ENCODE assay signal across 26 cellular contexts in the genomic region with DNA sequence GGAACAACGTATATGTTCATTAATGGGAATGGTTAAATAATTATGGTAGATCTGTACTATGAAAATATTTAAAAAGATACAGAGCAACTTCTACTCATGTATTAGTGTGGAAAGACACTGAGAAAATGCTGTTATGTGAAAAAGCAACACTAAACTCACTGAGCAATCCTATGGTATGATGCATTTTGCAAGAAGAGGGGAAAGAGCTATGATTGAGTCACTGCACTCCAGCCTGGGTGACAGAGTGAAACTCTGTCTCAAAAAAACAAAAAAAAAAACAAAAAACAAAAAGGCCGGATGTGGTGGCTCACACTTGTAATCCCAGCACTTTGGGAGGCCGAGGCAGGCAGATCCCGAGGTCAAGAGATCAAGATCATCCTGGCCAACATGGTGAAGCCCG. TPM values are rescaled to one million over a fixed set of nuclear protein-coding genes. Genes with fewer than 3 reads are reported as not detected.
A peak's percentile ranks its signal among the peaks of the same experiment; 100 is the strongest.
DNase-seq lines count a peak whose midpoint lies in the region; TF ChIP-seq lines count a peak whose summit lies in the region.
"Had no signal": no experiment of that assay in that cellular context is flagged by ENCODE, and none has a peak within 500 bp of the region (broad histone marks: within the 10 kb centered on the region; RNA-seq: fewer than 3 reads in every experiment).

No MANE protein-coding gene starts in this region.

- no peak for TF ChIP-seq CTCF in mammary epithelial cell (conservative IDR thresholded peaks at IDR 0.05 in 1 of 2, IDR thresholded peaks at IDR 0.05 in 1 of 2; ENCODE audit: extremely low read depth in 1 of 2, insufficient read depth in 1 of 2, low read depth in 1 of 2, low read length in 2 of 2)

- BruUV-seq in mammary epithelial cell (replicated peaks; lab: Mats Ljungman, UMichigan): no TSS peak

- in situ Hi-C loops in mammary epithelial cell (cut with MboI; ENCODE audit: low sequenced_read_pairs in 2 of 2): no loop called here

- intact Hi-C loops in mammary epithelial cell (cut with micrococcal nuclease): no loop called here

- no peak overlapping the region for H3K4me3 ChIP-seq in mammary epithelial cell (replicated peaks in 1 of 3; ENCODE audit: insufficient read depth in 1 of 3, low read depth in 2 of 3, low read length in 3 of 3)
- H3K4me3 ChIP-seq: A549; BLaER1 treated with 17β-estradiol and CSF1 and Interleukin-3, amounts not matched to agents 10 nM and 100 nM; body of pancreas; esophagus squamous epithelium; left lung; pancreas had no signal

- H2AFZ ChIP-seq in mammary epithelial cell (ENCODE audit: low read depth, low read length): no peak overlapping the region

- no peak overlapping the region for H3K27ac ChIP-seq in mammary epithelial cell (ENCODE audit: insufficient read depth, low read depth, low read length)
- H3K27ac ChIP-seq: A549; BLaER1 treated with 17β-estradiol and CSF1 and Interleukin-3, amounts not matched to agents 10 nM and 100 nM; body of pancreas; esophagus squamous epithelium; KMS-11; left lung; pancreas had no signal

- H3K36me3 ChIP-seq in mammary epithelial cell (ENCODE audit: insufficient read depth, low read length): no peaks in the 10 kb centered on the region
- H3K36me3 ChIP-seq: BLaER1 treated with 17β-estradiol and CSF1 and Interleukin-3, amounts not matched to agents 10 nM and 100 nM; esophagus squamous epithelium; left lung; pancreas had no signal

- 93% methylated on average over 5 of the region's 5 CpGs for WGBS in mammary epithelial cell (ENCODE audit: low coverage, missing lambda C conversion rate)

- CTCF ChIA-PET in mammary epithelial cell (lab: Charles Lee; ENCODE audit: low non-redundant PET): no interaction called here
- CTCF ChIA-PET in HEK293T (lab: Yijun Ruan, JAX): no interaction called here

- H3K4me2 ChIP-seq in mammary epithelial cell (ENCODE audit: insufficient read depth, low read depth, low read length): no peak overlapping the region
- H3K4me2 ChIP-seq: A549; BLaER1 treated with 17β-estradiol and CSF1 and Interleukin-3, amounts not matched to agents 10 nM and 100 nM; KMS-11; SK-N-SH had no signal

- POLR2A ChIA-PET in HEK293T (lab: Yijun Ruan, JAX): no interaction called here

- H3K79me2 ChIP-seq in mammary epithelial cell (ENCODE audit: insufficient read depth, low read length): no peaks in the 10 kb centered on the region

- H3K9me3 ChIP-seq in mammary epithelial cell (replicated peaks; ENCODE audit: insufficient read depth, low read length): no peaks in the 10 kb centered on the region
- H3K9me3 ChIP-seq: A549, body of pancreas, esophagus squamous epithelium, left lung, pancreas, SK-N-SH had no signal

- no peaks in the 10 kb centered on the region for H4K20me1 ChIP-seq in mammary epithelial cell (ENCODE audit: insufficient read depth, low read length)
- H4K20me1 ChIP-seq: BLaER1 treated with 17β-estradiol and CSF1 and Interleukin-3, amounts not matched to agents 10 nM and 100 nM had no signal

- no peak overlapping the region for H3K9ac ChIP-seq in mammary epithelial cell (ENCODE audit: insufficient read depth, low read length)
- H3K9ac ChIP-seq: BLaER1 treated with 17β-estradiol and CSF1 and Interleukin-3, amounts not matched to agents 10 nM and 100 nM; KMS-11; SK-N-SH had no signal

- dilution Hi-C loops in mammary epithelial cell (cut with HindIII; ENCODE audit: low sequenced_read_pairs): no loop called here

- H3K27me3 ChIP-seq in mammary epithelial cell (ENCODE audit: insufficient read depth, low read length): no peaks in the 10 kb centered on the region
- H3K27me3 ChIP-seq: BLaER1 treated with 17β-estradiol and CSF1 and Interleukin-3, amounts not matched to agents 10 nM and 100 nM; body of pancreas; esophagus squamous epithelium; left lung; pancreas had no signal

- H3K4me1 ChIP-seq in mammary epithelial cell (ENCODE audit: insufficient read depth, low read length): no peaks in the 10 kb centered on the region
- H3K4me1 ChIP-seq: A549, body of pancreas, esophagus squamous epithelium, left lung, pancreas had no signal

- peak; percentile 70 for DNase-seq in AG08396 (ENCODE audit: low spot score)
- peak; percentile 52 for DNase-seq in HT1080 (ENCODE audit: low read depth)
- peak; percentile 35 for DNase-seq in mammary epithelial cell
- peak; percentile 75 for DNase-seq in hepatic stellate cell (ENCODE audit: low spot score)
- no peak for DNase-seq in NCI-H69 (lab: John Stamatoyannopoulos, UW)
- DNase-seq in activated T-cell treated with anti-CD3 and anti-CD28 coated beads for 4 hours: no peak
- no peak for DNase-seq in HEK293T (ENCODE audit: extremely low spot score)
- no peak for DNase-seq in NCI-H2107 treated with DMSO at 0.1 percent for 48 hours (lab: John Stamatoyannopoulos, UW; ENCODE audit: unreplicated experiment)
- DNase-seq: activated gamma-delta T cell treated with Interleukin-2 at 50 U/mL for 16 hours; activated T-cell treated with anti-CD3 and anti-CD28 coated beads, Interleukin-2, amount 50 U/mL, for 4 hours; body of pancreas; COR-L47; esophagus squamous epithelium; islet precursor cell; left lung; mesendoderm; NCI-H2029; NCI-H524 treated with DMSO at 0.1 percent for 48 hours; OCI-M1; pancreas; SK-N-SH; stimulated activated CD4-positive, alpha-beta T cell treated with anti-CD3 and anti-CD28 coated beads, Interleukin-2, amount 100 ng/mL, for 24 hours; stimulated activated naive CD8-positive, alpha-beta T cell treated with anti-CD3 and anti-CD28 coated beads, Interleukin-15, Interleukin-2, amounts not matched to agents 100 U/mL and 50 U/mL, for 24 hours had no signal

TF ChIP-seq in HEK293T, 16 proteins besides CTCF, POLR2A, EP300 and RAD21:
- TF ChIP-seq L3MBTL2 (conservative IDR thresholded peaks at IDR 0.05): no peak
- no peak for TF ChIP-seq LEF1 (IDR thresholded peaks at IDR 0.05; ENCODE audit: borderline replicate concordance)

RNA-seq across cellular contexts. Expression of a gene that starts 44.4 kb away (rescaled TPM):
- 192 and 245 TPM in 2 replicates for total RNA-seq in HT1080 (2014; rRNA removed; shearing (Covaris generic))
- 225 and 238 TPM in 2 replicates for polyA plus RNA-seq in HT1080 (2015; cell fraction: cytosol; rRNA removed)
- 95.7 and 134 TPM in 2 replicates for polyA plus RNA-seq in HT1080 (2015; cell fraction: nucleus; rRNA removed)
- 100 to 1,000 TPM in 1 of 2 donors, 10 to 100 TPM in 1; 84.7 to 157 TPM for total RNA-seq in mammary epithelial cell
- 218 TPM for polyA plus RNA-seq in mammary epithelial cell
- 150 TPM for polyA minus RNA-seq in mammary epithelial cell

Comparison
In these comparisons a context has a peak if more than half of its experiments do, and no peak if none do; other contexts are left out.
1. DNase-seq: peak in AG08396 (single experiment), HT1080 (single experiment), mammary epithelial cell (single experiment) and hepatic stellate cell (single experiment); none in NCI-H69 (single experiment), activated T-cell treated with anti-CD3 and anti-CD28 coated beads for 4 hours (single experiment), HEK293T (single experiment) and NCI-H2107 treated with DMSO at 0.1 percent for 48 hours (single experiment).